Comparison of ENCODE assay signal across 2 cellular contexts in the genomic region with DNA sequence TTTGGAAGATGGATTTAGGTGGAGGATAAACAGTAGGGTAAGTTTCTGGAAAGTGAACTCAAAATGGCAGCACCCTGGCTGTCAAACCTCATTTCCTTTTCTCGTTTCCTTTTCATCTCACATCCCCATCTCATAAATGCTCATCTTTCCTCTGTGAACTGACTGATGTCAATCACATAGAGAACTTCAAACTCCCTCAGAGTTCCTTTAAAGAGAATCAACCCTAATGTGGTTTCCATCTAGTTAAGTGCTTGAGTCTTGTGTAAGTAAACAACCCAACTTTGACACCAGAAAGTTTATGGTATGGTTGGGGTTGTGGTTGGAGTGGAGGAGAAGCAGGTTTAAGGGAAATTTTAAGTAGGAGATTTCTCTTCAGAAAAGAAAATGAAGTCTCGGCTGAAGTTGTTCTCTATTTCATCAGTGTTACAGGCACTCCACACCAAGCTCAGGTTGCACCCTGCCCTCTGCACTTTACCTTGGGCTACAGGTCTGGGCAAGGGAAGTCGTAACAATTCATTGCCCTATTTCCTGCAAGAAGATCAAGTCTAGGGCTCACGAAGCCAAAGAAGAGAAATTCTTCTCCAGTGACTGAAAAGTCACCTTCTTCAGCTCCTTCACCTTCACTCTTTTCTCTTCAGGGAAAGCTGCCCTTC.
TF ChIP-seq lines count a peak whose summit lies in the region.

No MANE protein-coding gene starts in this region.

TF ChIP-seq in GM12878, 131 proteins besides CTCF, POLR2A, EP300 and RAD21:
- no peak for TF ChIP-seq NR2F1 (conservative IDR thresholded peaks at IDR 0.05)
- TF ChIP-seq, protein P1, sequence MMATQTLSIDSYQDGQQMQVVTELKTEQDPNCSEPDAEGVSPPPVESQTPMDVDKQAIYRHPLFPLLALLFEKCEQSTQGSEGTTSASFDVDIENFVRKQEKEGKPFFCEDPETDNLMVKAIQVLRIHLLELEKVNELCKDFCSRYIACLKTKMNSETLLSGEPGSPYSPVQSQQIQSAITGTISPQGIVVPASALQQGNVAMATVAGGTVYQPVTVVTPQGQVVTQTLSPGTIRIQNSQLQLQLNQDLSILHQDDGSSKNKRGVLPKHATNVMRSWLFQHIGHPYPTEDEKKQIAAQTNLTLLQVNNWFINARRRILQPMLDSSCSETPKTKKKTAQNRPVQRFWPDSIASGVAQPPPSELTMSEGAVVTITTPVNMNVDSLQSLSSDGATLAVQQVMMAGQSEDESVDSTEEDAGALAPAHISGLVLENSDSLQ (IDR thresholded peaks at IDR 0.05): peak; percentile 27; the same call in 1 of the 2 replicates
- no peak for TF ChIP-seq RELA (IDR thresholded peaks at IDR 0.05; ENCODE audit: borderline replicate concordance, partially characterized antibody)
- TF ChIP-seq ZNF274 (IDR thresholded peaks at IDR 0.05; ENCODE audit: insufficient read depth, insufficient read length): no peak
TF ChIP-seq in GM12878: peak in this region for 1.

TF ChIP-seq in HepG2, 621 proteins besides CTCF, POLR2A, EP300 and RAD21:
- TF ChIP-seq RXRA (CRISPR knock-in tag; IDR thresholded peaks at IDR 0.05): no peak
- no peak for TF ChIP-seq ZNF607 (CRISPR knock-in tag; IDR thresholded peaks at IDR 0.05; ENCODE audit: borderline replicate concordance)
- TF ChIP-seq, protein P2, sequence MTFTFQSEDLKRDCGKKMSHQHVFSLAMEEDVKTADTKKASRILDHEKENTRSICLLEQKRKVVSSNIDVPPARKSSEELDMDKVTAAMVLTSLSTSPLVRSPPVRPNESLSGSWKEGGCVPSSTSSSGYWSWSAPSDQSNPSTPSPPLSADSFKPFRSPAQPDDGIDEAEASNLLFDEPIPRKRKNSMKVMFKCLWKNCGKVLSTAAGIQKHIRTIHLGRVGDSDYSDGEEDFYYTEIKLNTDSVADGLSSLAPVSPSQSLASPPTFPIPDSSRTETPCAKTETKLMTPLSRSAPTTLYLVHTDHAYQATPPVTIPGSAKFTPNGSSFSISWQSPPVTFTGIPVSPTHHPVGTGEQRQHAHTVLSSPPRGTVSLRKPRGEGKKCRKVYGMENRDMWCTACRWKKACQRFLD (CRISPR knock-in tag; IDR thresholded peaks at IDR 0.05; ENCODE audit: borderline replicate concordance): no peak
- TF ChIP-seq CENPX (CRISPR knock-in tag; IDR thresholded peaks at IDR 0.05): no peak
- TF ChIP-seq, protein P3, sequence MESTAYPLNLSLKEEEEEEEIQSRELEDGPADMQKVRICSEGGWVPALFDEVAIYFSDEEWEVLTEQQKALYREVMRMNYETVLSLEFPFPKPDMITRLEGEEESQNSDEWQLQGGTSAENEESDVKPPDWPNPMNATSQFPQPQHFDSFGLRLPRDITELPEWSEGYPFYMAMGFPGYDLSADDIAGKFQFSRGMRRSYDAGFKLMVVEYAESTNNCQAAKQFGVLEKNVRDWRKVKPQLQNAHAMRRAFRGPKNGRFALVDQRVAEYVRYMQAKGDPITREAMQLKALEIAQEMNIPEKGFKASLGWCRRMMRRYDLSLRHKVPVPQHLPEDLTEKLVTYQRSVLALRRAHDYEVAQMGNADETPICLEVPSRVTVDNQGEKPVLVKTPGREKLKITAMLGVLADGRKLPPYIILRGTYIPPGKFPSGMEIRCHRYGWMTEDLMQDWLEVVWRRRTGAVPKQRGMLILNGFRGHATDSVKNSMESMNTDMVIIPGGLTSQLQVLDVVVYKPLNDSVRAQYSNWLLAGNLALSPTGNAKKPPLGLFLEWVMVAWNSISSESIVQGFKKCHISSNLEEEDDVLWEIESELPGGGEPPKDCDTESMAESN (CRISPR knock-in tag; conservative IDR thresholded peaks at IDR 0.05): no peak
- no peak for TF ChIP-seq TBX2 (CRISPR knock-in tag; IDR thresholded peaks at IDR 0.05; ENCODE audit: borderline replicate concordance)
